ENCODE assay signal across 2 cellular contexts in genomic region chr1:35180776-35181374, GRCh38.
A peak's percentile ranks its signal among the peaks of the same experiment; 100 is the strongest.
TF ChIP-seq lines count a peak whose summit lies in the region.

No MANE protein-coding gene starts in this region.

TF ChIP-seq in A549, 52 proteins besides CTCF, POLR2A, EP300 and RAD21:
- TF ChIP-seq POLR2AphosphoS2 (conservative IDR thresholded peaks at IDR 0.05; ENCODE audit: low read length) (0 out of 2 replicates have a peak, but pooled peaks have one; percentile 76), TFCP2L1 (CRISPR knock-in tag; IDR thresholded peaks at IDR 0.05) (0 out of 2 replicates have a peak, but pooled peaks have one; percentile 60), EHF (CRISPR knock-in tag; IDR thresholded peaks at IDR 0.05) (no peak)

TF ChIP-seq in H1, 55 proteins besides CTCF, POLR2A, EP300 and RAD21:
- TF ChIP-seq NRF1 (IDR thresholded peaks at IDR 0.05; ENCODE audit: low read depth, low read length), result no peak
- TF ChIP-seq, protein P1, sequence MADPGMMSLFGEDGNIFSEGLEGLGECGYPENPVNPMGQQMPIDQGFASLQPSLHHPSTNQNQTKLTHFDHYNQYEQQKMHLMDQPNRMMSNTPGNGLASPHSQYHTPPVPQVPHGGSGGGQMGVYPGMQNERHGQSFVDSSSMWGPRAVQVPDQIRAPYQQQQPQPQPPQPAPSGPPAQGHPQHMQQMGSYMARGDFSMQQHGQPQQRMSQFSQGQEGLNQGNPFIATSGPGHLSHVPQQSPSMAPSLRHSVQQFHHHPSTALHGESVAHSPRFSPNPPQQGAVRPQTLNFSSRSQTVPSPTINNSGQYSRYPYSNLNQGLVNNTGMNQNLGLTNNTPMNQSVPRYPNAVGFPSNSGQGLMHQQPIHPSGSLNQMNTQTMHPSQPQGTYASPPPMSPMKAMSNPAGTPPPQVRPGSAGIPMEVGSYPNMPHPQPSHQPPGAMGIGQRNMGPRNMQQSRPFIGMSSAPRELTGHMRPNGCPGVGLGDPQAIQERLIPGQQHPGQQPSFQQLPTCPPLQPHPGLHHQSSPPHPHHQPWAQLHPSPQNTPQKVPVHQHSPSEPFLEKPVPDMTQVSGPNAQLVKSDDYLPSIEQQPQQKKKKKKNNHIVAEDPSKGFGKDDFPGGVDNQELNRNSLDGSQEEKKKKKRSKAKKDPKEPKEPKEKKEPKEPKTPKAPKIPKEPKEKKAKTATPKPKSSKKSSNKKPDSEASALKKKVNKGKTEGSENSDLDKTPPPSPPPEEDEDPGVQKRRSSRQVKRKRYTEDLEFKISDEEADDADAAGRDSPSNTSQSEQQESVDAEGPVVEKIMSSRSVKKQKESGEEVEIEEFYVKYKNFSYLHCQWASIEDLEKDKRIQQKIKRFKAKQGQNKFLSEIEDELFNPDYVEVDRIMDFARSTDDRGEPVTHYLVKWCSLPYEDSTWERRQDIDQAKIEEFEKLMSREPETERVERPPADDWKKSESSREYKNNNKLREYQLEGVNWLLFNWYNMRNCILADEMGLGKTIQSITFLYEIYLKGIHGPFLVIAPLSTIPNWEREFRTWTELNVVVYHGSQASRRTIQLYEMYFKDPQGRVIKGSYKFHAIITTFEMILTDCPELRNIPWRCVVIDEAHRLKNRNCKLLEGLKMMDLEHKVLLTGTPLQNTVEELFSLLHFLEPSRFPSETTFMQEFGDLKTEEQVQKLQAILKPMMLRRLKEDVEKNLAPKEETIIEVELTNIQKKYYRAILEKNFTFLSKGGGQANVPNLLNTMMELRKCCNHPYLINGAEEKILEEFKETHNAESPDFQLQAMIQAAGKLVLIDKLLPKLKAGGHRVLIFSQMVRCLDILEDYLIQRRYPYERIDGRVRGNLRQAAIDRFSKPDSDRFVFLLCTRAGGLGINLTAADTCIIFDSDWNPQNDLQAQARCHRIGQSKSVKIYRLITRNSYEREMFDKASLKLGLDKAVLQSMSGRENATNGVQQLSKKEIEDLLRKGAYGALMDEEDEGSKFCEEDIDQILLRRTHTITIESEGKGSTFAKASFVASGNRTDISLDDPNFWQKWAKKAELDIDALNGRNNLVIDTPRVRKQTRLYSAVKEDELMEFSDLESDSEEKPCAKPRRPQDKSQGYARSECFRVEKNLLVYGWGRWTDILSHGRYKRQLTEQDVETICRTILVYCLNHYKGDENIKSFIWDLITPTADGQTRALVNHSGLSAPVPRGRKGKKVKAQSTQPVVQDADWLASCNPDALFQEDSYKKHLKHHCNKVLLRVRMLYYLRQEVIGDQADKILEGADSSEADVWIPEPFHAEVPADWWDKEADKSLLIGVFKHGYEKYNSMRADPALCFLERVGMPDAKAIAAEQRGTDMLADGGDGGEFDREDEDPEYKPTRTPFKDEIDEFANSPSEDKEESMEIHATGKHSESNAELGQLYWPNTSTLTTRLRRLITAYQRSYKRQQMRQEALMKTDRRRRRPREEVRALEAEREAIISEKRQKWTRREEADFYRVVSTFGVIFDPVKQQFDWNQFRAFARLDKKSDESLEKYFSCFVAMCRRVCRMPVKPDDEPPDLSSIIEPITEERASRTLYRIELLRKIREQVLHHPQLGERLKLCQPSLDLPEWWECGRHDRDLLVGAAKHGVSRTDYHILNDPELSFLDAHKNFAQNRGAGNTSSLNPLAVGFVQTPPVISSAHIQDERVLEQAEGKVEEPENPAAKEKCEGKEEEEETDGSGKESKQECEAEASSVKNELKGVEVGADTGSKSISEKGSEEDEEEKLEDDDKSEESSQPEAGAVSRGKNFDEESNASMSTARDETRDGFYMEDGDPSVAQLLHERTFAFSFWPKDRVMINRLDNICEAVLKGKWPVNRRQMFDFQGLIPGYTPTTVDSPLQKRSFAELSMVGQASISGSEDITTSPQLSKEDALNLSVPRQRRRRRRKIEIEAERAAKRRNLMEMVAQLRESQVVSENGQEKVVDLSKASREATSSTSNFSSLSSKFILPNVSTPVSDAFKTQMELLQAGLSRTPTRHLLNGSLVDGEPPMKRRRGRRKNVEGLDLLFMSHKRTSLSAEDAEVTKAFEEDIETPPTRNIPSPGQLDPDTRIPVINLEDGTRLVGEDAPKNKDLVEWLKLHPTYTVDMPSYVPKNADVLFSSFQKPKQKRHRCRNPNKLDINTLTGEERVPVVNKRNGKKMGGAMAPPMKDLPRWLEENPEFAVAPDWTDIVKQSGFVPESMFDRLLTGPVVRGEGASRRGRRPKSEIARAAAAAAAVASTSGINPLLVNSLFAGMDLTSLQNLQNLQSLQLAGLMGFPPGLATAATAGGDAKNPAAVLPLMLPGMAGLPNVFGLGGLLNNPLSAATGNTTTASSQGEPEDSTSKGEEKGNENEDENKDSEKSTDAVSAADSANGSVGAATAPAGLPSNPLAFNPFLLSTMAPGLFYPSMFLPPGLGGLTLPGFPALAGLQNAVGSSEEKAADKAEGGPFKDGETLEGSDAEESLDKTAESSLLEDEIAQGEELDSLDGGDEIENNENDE (IDR thresholded peaks at IDR 0.05; ENCODE audit: insufficient replicate concordance, low read length), result no peak
- no peak for TF ChIP-seq SRF (IDR thresholded peaks at IDR 0.05; ENCODE audit: low read depth, low read length)
- peak; percentile 77 for TF ChIP-seq POLR2AphosphoS5 (IDR thresholded peaks at IDR 0.05; ENCODE audit: low read depth, low read length)
